ENCODE assay signal across 33 cellular contexts in genomic region chr6:44099192-44099591, GRCh38. TPM values are rescaled to one million over a fixed set of nuclear protein-coding genes. Genes with fewer than 3 reads are reported as not detected.
"Had no signal": no experiment of that assay in that cellular context is flagged by ENCODE, and none has a peak within 500 bp of the region (broad histone marks: within the 10 kb centered on the region; RNA-seq: fewer than 3 reads in every experiment).

No MANE protein-coding gene starts in this region.

- H3K27me3 ChIP-seq: adrenal gland, body of pancreas, brain microvascular endothelial cell, breast epithelium had no signal

- H3K9me3 ChIP-seq: adrenal gland, body of pancreas, breast epithelium had no signal

- H3K27ac ChIP-seq: adrenal gland, body of pancreas, brain microvascular endothelial cell, breast epithelium, VCaP had no signal

- H3K36me3 ChIP-seq: breast epithelium had no signal

- H3K4me1 ChIP-seq: adrenal gland, breast epithelium had no signal

- H3K4me3 ChIP-seq: adrenal gland, body of pancreas, breast epithelium had no signal

- DNase-seq: activated B cell treated with CpG ODN at 0.5 μM for 24 hours; activated CD4-positive, alpha-beta memory T cell treated with anti-CD3 and anti-CD28 coated beads for 36 hours; activated CD4-positive, alpha-beta T cell treated with anti-CD3 and anti-CD28 coated beads for 4 hours; activated CD4-positive, alpha-beta T cell treated with anti-CD3 and anti-CD28 coated beads, Interleukin-2, amount 10 ng/mL, durations not matched to agents 24 days and 14 days; activated CD4-positive, alpha-beta T cell treated with anti-CD3 and anti-CD28 coated beads, Interleukin-2, amount 50 U/mL, for 1 hour; activated CD4-positive, alpha-beta T cell treated with anti-CD3 and anti-CD28 coated beads, Interleukin-2, amount 50 U/mL, for 4 hours; activated CD4-positive, CD25-positive, alpha-beta regulatory T cell treated with anti-CD3 and anti-CD28 coated beads, Interleukin-2, amount 50 U/mL, for 72 hours; activated CD8-positive, alpha-beta memory T cell treated with anti-CD3 and anti-CD28 coated beads, Interleukin-2, amount 50 U/mL, for 4 hours; activated CD8-positive, alpha-beta T cell treated with anti-CD3 and anti-CD28 coated beads for 36 hours; activated effector memory CD4-positive, alpha-beta T cell treated with anti-CD3 and anti-CD28 coated beads, Interleukin-2, amount 50 U/mL, for 16 hours; activated gamma-delta T cell treated with Interleukin-2 at 50 U/mL for 16 hours; activated naive CD4-positive, alpha-beta T cell; activated naive CD4-positive, alpha-beta T cell treated with anti-CD3 and anti-CD28 coated beads for 36 hours; activated naive CD4-positive, alpha-beta T cell treated with anti-CD3 and anti-CD28 coated beads, Interleukin-2, amount 50 U/mL, for 16 hours; activated naive CD8-positive, alpha-beta T cell treated with anti-CD3 and anti-CD28 coated beads for 36 hours; activated T-cell treated with anti-CD3 and anti-CD28 coated beads for 4 hours; activated T-cell treated with anti-CD3 and anti-CD28 coated beads, Interleukin-2, amount 50 U/mL, for 1 hour; activated T-cell treated with anti-CD3 and anti-CD28 coated beads, Interleukin-2, amount 50 U/mL, for 4 hours; activated T-cell treated with anti-CD3 and anti-CD28 coated beads, Interleukin-2, amount 50 U/mL, for 72 hours; adrenal gland; amniotic stem cell; body of pancreas; brain microvascular endothelial cell; caudate nucleus; cerebellar nuclear complex; T-helper 1 cell; T-helper 2 cell; T-helper 9 cell had no signal

RNA-seq across cellular contexts. Expression of gene CAPN11, which starts 59.4 kb away (rescaled TPM):
- total RNA-seq: activated B cell treated with CpG ODN at 0.5 μM for 24 hours; activated CD8-positive, alpha-beta memory T cell treated with anti-CD3 and anti-CD28 coated beads for 36 hours; activated naive CD4-positive, alpha-beta T cell treated with anti-CD3 and anti-CD28 coated beads for 36 hours; activated T-helper 1 cell treated with anti-CD3 and anti-CD28 coated beads, Interleukin-12 subunit alpha, Interleukin-12 subunit beta, Interleukin-2, Interleukin-4 antibody, amounts not matched to agents 30 ng/mL and 10 ng/mL and 1 ng/mL, durations not matched to agents 14 hours and 24 hours and 36 hours; astrocyte had no signal
